28 cellular contexts compared by ENCODE assay signal in the genomic region with DNA sequence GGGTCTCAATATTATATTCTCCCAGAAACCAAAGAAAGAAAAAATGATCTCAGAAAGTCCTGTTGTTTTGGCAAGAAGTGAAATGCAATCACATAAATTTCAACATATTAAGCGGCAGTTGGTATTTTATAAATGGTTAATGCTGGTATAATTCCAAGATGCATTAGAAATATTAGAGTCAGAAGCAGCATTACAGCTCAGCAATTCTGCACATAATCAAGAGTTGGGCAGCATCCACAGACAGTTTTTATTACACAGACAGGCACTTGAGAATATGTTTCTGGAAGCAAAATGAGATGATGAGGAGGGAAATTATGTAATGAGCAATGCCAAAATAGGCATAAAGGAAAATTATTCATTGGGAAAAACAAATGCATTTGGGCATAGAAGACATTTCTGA.
"Had no signal": no experiment of that assay in that cellular context is flagged by ENCODE, and none has a peak within 500 bp of the region (broad histone marks: within the 10 kb centered on the region; RNA-seq: fewer than 3 reads in every experiment).

No MANE protein-coding gene starts in this region.

- ATAC-seq: activated CD4-positive, alpha-beta T cell treated with anti-CD3 and anti-CD28 coated beads for 36 hours; activated CD8-positive, alpha-beta memory T cell treated with anti-CD3 and anti-CD28 coated beads, Interleukin-2, amount 10 ng/mL, durations not matched to agents 7 days and 5 days; activated CD8-positive, alpha-beta T cell treated with anti-CD3 and anti-CD28 coated beads, Interleukin-2, amount 10 ng/mL, durations not matched to agents 7 days and 5 days; activated naive CD4-positive, alpha-beta T cell treated with anti-CD3 and anti-CD28 coated beads, Interleukin-2, amount 50 U/mL, for 72 hours; body of pancreas; foreskin keratinocyte; gastrocnemius medialis; heart left ventricle; T-helper 17 cell had no signal

- DNase-seq: activated CD4-positive, alpha-beta memory T cell treated with anti-CD3 and anti-CD28 coated beads for 36 hours; activated CD4-positive, alpha-beta T cell treated with anti-CD3 and anti-CD28 coated beads for 36 hours; activated CD4-positive, alpha-beta T cell treated with anti-CD3 and anti-CD28 coated beads, Interleukin-2, amount 10 ng/mL, durations not matched to agents 24 days and 14 days; activated CD4-positive, CD25-positive, alpha-beta regulatory T cell; activated CD4-positive, CD25-positive, alpha-beta regulatory T cell treated with anti-CD3 and anti-CD28 coated beads, Interleukin-2, amount 50 U/mL, for 72 hours; activated CD8-positive, alpha-beta memory T cell treated with anti-CD3 and anti-CD28 coated beads, Interleukin-2, amount 10 ng/mL, durations not matched to agents 7 days and 5 days; activated CD8-positive, alpha-beta memory T cell treated with anti-CD3 and anti-CD28 coated beads, Interleukin-2, amount 50 U/mL, for 4 hours; activated CD8-positive, alpha-beta T cell treated with anti-CD3 and anti-CD28 coated beads, Interleukin-2, amount 10 ng/mL, durations not matched to agents 7 days and 5 days; activated effector memory CD4-positive, alpha-beta T cell treated with anti-CD3 and anti-CD28 coated beads, Interleukin-2, amount 50 U/mL, for 16 hours; activated naive CD4-positive, alpha-beta T cell treated with anti-CD3 and anti-CD28 coated beads, Interleukin-2, amount 10 ng/mL, durations not matched to agents 7 days and 5 days; activated naive CD8-positive, alpha-beta T cell treated with anti-CD3 and anti-CD28 coated beads, Interleukin-2, amount 10 ng/mL, durations not matched to agents 7 days and 5 days; activated T-cell treated with anti-CD3 and anti-CD28 coated beads, Interleukin-2, amount 50 U/mL, for 1 hour; activated T-cell treated with anti-CD3 and anti-CD28 coated beads, Interleukin-2, amount 50 U/mL, for 48 hours; amniotic stem cell; aorta; body of pancreas; caudate nucleus; cortex of kidney; dermis blood vessel endothelial cell; effector CD4-positive, alpha-beta T cell; esophagus squamous epithelium; foreskin keratinocyte; gastrocnemius medialis; glutamatergic neuron; heart left ventricle; T-helper 1 cell; T-helper 17 cell had no signal
